23 cellular contexts compared by ENCODE assay signal in the genomic region with DNA sequence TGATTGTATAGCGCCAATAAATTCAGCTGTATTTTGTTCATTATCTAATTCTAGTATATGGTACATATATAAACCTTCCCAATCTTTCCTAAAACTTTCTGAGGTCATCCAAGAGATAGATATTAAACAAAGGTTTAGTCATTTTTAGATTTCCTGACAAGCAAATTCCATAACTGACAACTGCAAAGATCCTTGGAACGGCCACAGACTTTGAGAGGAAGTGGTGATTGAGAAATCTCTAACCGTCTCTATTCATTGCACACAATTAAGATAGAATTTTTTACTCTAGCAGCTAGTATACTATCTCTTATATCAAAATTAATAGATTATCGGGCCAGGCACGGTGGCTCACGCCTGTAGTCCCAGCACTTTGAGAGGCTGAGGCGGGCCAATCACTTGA. TPM values are rescaled to one million over a fixed set of nuclear protein-coding genes. Genes with fewer than 3 reads are reported as not detected.
DNase-seq lines count a peak whose midpoint lies in the region; ATAC-seq and TF ChIP-seq lines count a peak whose summit lies in the region.
"Had no signal": no experiment of that assay in that cellular context is flagged by ENCODE, and none has a peak within 500 bp of the region (broad histone marks: within the 10 kb centered on the region; RNA-seq: fewer than 3 reads in every experiment).

No MANE protein-coding gene starts in this region.

- H3K4me2 ChIP-seq in skeletal muscle satellite cell (ENCODE audit: low read length) = no peak overlapping the region
- H3K4me2 ChIP-seq: hepatocyte had no signal

- ATAC-seq in HG03521 (IDR thresholded peaks at IDR 0.05; ENCODE audit: unreplicated experiment) = no peak
- ATAC-seq: activated CD4-positive, alpha-beta T cell treated with anti-CD3 and anti-CD28 coated beads for 36 hours; CD8-positive, alpha-beta T cell; GM12878; sciatic nerve had no signal

- H3K27me3 ChIP-seq in HL-60 (ENCODE audit: insufficient read depth, poor library complexity, severe bottlenecking) = no peaks in the 10 kb centered on the region
- no peaks in the 10 kb centered on the region for H3K27me3 ChIP-seq in skeletal muscle satellite cell (ENCODE audit: control insufficient read depth, insufficient read depth, low read length)
- H3K27me3 ChIP-seq: hepatocyte, suprapubic skin had no signal

- TF ChIP-seq CTCF in HL-60 (IDR thresholded peaks at IDR 0.05; ENCODE audit: insufficient read depth, low read length) = no peak
- TF ChIP-seq CTCF in fibroblast of pulmonary artery (IDR thresholded peaks at IDR 0.05; ENCODE audit: low read length, missing control alignments) = no peak

- H3K4me1 ChIP-seq in skeletal muscle satellite cell (ENCODE audit: control insufficient read depth, insufficient read depth, low read length) = peaks cover 17% of the 10 kb centered on the region

- H3K9me3 ChIP-seq in SK-N-MC (ENCODE audit: low read depth, low read length) (no peaks in the 10 kb centered on the region), skeletal muscle satellite cell (replicated peaks; ENCODE audit: low read length) (no peaks in the 10 kb centered on the region)
- H3K9me3 ChIP-seq: suprapubic skin had no signal

- H3K4me3 ChIP-seq in HL-60 (replicated peaks; ENCODE audit: insufficient read depth, low read length) (no peak overlapping the region), SK-N-MC (peak overlapping the region; percentile 42; the same call in 1 of the 2 replicates), fibroblast of pulmonary artery (replicated peaks; ENCODE audit: low read depth, low read length) (no peak overlapping the region), skeletal muscle satellite cell (ENCODE audit: low read length) (no peak overlapping the region)
- H3K4me3 ChIP-seq: GM12878, hepatocyte, suprapubic skin had no signal

- H3K27ac ChIP-seq in HL-60 (replicated peaks) (peak overlapping the region; percentile 89), SK-N-MC (peak overlapping the region; percentile 52)
- H3K27ac ChIP-seq: hepatocyte, suprapubic skin had no signal

- H3K9ac ChIP-seq in SK-N-MC (ENCODE audit: insufficient read length) = peak overlapping the region; percentile 51
- H3K9ac ChIP-seq in skeletal muscle satellite cell (ENCODE audit: low read depth, low read length) = peak overlapping the region; percentile 6

- peak in 1 of 2 experiments; percentile 31 for DNase-seq in HL-60 (ENCODE audit: low read depth in 1 of 2, low spot score in 1 of 2)
- no peak for DNase-seq in SK-N-MC (ENCODE audit: low read depth, low spot score)
- peak; percentile 21 for DNase-seq in fibroblast of pulmonary artery (ENCODE audit: low read depth)
- DNase-seq in stimulated activated CD4-positive, alpha-beta T cell treated with anti-CD3 and anti-CD28 coated beads, Interleukin-12 subunit alpha, Interleukin-12 subunit beta, amount 100 ng/mL, for 4 hours = no peak
- DNase-seq in amniotic stem cell (lab: John Stamatoyannopoulos, UW) = no peak
- DNase-seq: activated CD4-positive, alpha-beta T cell treated with anti-CD3 and anti-CD28 coated beads for 36 hours; activated CD8-positive, alpha-beta memory T cell treated with anti-CD3 and anti-CD28 coated beads for 24 hours; activated T-cell treated with anti-CD3 and anti-CD28 coated beads, Interleukin-2, amount 50 U/mL, for 24 hours; CD8-positive, alpha-beta T cell; cortex of kidney; foreskin fibroblast; immature natural killer cell; MM.1S; NCI-H146; NCI-H524 treated with DMSO at 0.1 percent for 48 hours; posterior cingulate gyrus; SW 1271 had no signal

- H3K36me3 ChIP-seq in SK-N-MC (ENCODE audit: insufficient read depth, low read length) = peaks cover 10% of the 10 kb centered on the region
- H3K36me3 ChIP-seq in skeletal muscle satellite cell (ENCODE audit: insufficient read depth, low read length) = peaks cover 7% of the 10 kb centered on the region

RNA-seq across cellular contexts. Expression of a gene that starts 4.7 kb away (rescaled TPM):
- 17.7 and 18.8 TPM in 2 replicates for total RNA-seq in skeletal muscle satellite cell (2012; rRNA removed)

RNA-seq across cellular contexts. Expression of a gene that starts 30.0 kb away (rescaled TPM):
- total RNA-seq in skeletal muscle satellite cell (2012; rRNA removed) = 19.2 and 40.1 TPM in 2 replicates
- total RNA-seq: sciatic nerve had no signal

RNA-seq across cellular contexts. Expression of a gene that starts 36.4 kb away (rescaled TPM):
- 8.1 and 8.9 TPM in 2 replicates for total RNA-seq in skeletal muscle satellite cell (2012; rRNA removed)
